ENCODE assay signal across 1 cellular context in the genomic region with DNA sequence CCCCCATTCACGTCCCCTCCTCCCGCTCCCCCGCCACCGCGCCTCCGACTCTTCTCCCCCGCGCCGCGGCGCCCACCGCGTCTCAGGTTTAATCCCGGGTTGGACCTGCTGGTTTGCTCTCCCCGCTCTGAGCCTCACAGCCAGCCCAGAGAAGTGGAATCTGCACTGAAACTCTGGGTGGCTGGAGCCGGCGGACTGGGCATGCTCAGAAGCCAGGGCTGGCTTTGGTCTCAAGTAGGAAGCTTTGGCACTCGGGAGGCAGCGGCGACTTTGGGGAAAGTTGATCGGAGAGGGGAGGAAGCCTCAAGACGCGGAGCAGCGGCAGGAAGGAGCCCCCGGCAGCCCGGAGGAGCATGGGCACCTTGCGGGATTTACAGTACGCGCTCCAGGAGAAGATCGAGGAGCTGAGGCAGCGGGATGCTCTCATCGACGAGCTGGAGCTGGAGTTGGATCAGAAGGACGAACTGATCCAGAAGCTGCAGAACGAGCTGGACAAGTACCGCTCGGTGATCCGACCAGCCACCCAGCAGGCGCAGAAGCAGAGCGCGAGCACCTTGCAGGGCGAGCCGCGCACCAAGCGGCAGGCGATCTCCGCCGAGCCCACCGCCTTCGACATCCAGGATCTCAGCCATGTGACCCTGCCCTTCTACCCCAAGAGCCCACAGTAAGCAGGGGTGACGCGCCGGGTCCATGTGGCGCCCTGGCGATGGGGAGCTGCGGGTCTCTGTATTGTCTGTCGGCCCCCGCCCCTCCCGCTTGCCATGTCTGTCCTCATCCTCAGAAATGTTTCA.
TF ChIP-seq lines count a peak whose summit lies in the region.

TSS of gene PRKG1 (plus strand) at position 250 of the 791 bp plus-strand sequence.

TF ChIP-seq in K562, 482 proteins besides CTCF, POLR2A, EP300 and RAD21 (continued from another document):
- no peak for TF ChIP-seq DACH1 (IDR thresholded peaks at IDR 0.05; ENCODE audit: partially characterized antibody)
- no peak for TF ChIP-seq CEBPG (CRISPR knock-in tag; IDR thresholded peaks at IDR 0.05)
- TF ChIP-seq CEBPG (tag; conservative IDR thresholded peaks at IDR 0.05 in 1 of 2, IDR thresholded peaks at IDR 0.05 in 1 of 2): no peak
- no peak for TF ChIP-seq CBX1 (IDR thresholded peaks at IDR 0.05; ENCODE audit: low read depth)
- TF ChIP-seq, protein P1, sequence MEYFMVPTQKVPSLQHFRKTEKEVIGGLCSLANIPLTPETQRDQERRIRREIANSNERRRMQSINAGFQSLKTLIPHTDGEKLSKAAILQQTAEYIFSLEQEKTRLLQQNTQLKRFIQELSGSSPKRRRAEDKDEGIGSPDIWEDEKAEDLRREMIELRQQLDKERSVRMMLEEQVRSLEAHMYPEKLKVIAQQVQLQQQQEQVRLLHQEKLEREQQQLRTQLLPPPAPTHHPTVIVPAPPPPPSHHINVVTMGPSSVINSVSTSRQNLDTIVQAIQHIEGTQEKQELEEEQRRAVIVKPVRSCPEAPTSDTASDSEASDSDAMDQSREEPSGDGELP (CRISPR knock-in tag; IDR thresholded peaks at IDR 0.05; ENCODE audit: borderline replicate concordance): no peak
- no peak for TF ChIP-seq SUPT5H (IDR thresholded peaks at IDR 0.05)
